2 cellular contexts compared by ENCODE assay signal in the genomic region with DNA sequence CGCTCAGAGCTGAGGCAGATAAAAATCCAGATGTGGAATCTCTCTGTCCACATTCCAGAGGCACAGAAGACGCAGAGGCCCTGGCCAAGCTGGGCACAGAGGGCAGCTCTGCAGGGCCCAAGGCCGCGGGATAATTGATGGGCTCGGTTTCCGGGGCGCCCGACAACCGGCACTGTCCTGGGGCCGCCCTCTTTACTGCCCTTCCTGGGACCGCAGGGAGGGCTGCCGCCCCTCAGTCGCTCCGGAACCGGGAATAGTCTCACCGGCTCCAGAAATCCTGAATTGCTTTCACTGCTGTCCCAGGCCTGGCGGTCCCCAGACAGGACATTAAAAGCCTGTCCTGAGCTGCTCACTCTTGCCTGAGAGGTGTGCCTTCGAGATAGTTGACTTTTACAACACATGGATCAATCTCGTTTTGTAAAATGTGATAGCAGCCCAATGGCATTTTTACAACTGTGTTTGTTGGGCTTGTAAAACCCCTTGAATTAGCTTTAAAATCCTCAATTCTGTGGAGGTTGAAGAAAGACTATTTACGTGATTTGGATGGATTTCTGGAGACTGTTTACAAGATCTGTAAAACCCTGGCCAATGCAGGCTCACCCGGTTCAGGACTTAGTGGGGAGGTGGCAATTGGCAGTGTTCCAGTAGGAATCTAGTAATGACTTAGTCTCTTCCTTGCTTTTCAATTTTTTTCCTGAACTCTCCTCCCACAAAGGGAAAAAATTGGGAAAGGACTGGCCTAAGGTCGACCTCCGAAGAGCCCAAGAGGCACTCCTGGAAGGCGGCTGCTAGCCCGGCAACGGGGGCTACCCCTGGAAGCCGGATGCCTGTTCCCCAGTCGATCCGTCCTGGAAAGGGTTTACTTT.
TF ChIP-seq lines count a peak whose summit lies in the region.

No MANE protein-coding gene starts in this region.

TF ChIP-seq in A549, 52 proteins besides CTCF, POLR2A, EP300 and RAD21 (continued from another document):
- TF ChIP-seq MAZ (IDR thresholded peaks at IDR 0.05; ENCODE audit: borderline replicate concordance, low read depth, low read length) = no peak
- no peak for TF ChIP-seq NPAS2 (CRISPR knock-in tag; IDR thresholded peaks at IDR 0.05; ENCODE audit: borderline replicate concordance)
- TF ChIP-seq CBX8 (IDR thresholded peaks at IDR 0.05) = no peak
- no peak for TF ChIP-seq TFCP2L1 (CRISPR knock-in tag; IDR thresholded peaks at IDR 0.05)
- no peak for TF ChIP-seq HOXB5 (CRISPR knock-in tag; IDR thresholded peaks at IDR 0.05)
- TF ChIP-seq, protein P1, sequence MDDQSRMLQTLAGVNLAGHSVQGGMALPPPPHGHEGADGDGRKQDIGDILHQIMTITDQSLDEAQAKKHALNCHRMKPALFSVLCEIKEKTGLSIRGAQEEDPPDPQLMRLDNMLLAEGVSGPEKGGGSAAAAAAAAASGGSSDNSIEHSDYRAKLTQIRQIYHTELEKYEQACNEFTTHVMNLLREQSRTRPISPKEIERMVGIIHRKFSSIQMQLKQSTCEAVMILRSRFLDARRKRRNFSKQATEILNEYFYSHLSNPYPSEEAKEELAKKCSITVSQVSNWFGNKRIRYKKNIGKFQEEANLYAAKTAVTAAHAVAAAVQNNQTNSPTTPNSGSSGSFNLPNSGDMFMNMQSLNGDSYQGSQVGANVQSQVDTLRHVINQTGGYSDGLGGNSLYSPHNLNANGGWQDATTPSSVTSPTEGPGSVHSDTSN (IDR thresholded peaks at IDR 0.05) = no peak
- TF ChIP-seq HDAC2 (IDR thresholded peaks at IDR 0.05) = no peak
- no peak for TF ChIP-seq ZC3H11A (IDR thresholded peaks at IDR 0.05)
- no peak for TF ChIP-seq JUNB (IDR thresholded peaks at IDR 0.05)
- TF ChIP-seq, protein P2, sequence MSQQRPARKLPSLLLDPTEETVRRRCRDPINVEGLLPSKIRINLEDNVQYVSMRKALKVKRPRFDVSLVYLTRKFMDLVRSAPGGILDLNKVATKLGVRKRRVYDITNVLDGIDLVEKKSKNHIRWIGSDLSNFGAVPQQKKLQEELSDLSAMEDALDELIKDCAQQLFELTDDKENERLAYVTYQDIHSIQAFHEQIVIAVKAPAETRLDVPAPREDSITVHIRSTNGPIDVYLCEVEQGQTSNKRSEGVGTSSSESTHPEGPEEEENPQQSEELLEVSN (IDR thresholded peaks at IDR 0.05; ENCODE audit: borderline replicate concordance, low read depth) = no peak
- TF ChIP-seq, protein P3, sequence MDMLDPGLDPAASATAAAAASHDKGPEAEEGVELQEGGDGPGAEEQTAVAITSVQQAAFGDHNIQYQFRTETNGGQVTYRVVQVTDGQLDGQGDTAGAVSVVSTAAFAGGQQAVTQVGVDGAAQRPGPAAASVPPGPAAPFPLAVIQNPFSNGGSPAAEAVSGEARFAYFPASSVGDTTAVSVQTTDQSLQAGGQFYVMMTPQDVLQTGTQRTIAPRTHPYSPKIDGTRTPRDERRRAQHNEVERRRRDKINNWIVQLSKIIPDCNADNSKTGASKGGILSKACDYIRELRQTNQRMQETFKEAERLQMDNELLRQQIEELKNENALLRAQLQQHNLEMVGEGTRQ (IDR thresholded peaks at IDR 0.05) = no peak
- TF ChIP-seq, protein P4, sequence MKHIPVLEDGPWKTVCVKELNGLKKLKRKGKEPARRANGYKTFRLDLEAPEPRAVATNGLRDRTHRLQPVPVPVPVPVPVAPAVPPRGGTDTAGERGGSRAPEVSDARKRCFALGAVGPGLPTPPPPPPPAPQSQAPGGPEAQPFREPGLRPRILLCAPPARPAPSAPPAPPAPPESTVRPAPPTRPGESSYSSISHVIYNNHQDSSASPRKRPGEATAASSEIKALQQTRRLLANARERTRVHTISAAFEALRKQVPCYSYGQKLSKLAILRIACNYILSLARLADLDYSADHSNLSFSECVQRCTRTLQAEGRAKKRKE (CRISPR knock-in tag; IDR thresholded peaks at IDR 0.05; ENCODE audit: low read depth) = no peak
- TF ChIP-seq, protein P5, sequence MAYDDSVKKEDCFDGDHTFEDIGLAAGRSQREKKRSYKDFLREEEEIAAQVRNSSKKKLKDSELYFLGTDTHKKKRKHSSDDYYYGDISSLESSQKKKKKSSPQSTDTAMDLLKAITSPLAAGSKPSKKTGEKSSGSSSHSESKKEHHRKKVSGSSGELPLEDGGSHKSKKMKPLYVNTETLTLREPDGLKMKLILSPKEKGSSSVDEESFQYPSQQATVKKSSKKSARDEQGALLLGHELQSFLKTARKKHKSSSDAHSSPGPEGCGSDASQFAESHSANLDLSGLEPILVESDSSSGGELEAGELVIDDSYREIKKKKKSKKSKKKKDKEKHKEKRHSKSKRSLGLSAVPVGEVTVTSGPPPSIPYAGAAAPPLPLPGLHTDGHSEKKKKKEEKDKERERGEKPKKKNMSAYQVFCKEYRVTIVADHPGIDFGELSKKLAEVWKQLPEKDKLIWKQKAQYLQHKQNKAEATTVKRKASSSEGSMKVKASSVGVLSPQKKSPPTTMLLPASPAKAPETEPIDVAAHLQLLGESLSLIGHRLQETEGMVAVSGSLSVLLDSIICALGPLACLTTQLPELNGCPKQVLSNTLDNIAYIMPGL (CRISPR knock-in tag; IDR thresholded peaks at IDR 0.05; ENCODE audit: borderline replicate concordance) = no peak
- TF ChIP-seq NR3C1 (IDR thresholded peaks at IDR 0.05) = no peak
- TF ChIP-seq SMC3 (IDR thresholded peaks at IDR 0.05) = no peak
- TF ChIP-seq, protein P6, sequence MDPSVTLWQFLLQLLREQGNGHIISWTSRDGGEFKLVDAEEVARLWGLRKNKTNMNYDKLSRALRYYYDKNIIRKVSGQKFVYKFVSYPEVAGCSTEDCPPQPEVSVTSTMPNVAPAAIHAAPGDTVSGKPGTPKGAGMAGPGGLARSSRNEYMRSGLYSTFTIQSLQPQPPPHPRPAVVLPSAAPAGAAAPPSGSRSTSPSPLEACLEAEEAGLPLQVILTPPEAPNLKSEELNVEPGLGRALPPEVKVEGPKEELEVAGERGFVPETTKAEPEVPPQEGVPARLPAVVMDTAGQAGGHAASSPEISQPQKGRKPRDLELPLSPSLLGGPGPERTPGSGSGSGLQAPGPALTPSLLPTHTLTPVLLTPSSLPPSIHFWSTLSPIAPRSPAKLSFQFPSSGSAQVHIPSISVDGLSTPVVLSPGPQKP (IDR thresholded peaks at IDR 0.05; ENCODE audit: low read depth, low read length) = no peak
- no peak for TF ChIP-seq SREBF2 (IDR thresholded peaks at IDR 0.05)
TF ChIP-seq in A549: peak in this region for 0.

TF ChIP-seq in GM23338, 12 proteins besides CTCF, POLR2A, EP300 and RAD21 (continued from another document):
- TF ChIP-seq, protein P7, sequence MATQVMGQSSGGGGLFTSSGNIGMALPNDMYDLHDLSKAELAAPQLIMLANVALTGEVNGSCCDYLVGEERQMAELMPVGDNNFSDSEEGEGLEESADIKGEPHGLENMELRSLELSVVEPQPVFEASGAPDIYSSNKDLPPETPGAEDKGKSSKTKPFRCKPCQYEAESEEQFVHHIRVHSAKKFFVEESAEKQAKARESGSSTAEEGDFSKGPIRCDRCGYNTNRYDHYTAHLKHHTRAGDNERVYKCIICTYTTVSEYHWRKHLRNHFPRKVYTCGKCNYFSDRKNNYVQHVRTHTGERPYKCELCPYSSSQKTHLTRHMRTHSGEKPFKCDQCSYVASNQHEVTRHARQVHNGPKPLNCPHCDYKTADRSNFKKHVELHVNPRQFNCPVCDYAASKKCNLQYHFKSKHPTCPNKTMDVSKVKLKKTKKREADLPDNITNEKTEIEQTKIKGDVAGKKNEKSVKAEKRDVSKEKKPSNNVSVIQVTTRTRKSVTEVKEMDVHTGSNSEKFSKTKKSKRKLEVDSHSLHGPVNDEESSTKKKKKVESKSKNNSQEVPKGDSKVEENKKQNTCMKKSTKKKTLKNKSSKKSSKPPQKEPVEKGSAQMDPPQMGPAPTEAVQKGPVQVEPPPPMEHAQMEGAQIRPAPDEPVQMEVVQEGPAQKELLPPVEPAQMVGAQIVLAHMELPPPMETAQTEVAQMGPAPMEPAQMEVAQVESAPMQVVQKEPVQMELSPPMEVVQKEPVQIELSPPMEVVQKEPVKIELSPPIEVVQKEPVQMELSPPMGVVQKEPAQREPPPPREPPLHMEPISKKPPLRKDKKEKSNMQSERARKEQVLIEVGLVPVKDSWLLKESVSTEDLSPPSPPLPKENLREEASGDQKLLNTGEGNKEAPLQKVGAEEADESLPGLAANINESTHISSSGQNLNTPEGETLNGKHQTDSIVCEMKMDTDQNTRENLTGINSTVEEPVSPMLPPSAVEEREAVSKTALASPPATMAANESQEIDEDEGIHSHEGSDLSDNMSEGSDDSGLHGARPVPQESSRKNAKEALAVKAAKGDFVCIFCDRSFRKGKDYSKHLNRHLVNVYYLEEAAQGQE (IDR thresholded peaks at IDR 0.05; ENCODE audit: unreplicated experiment) = no peak
- TF ChIP-seq EZH2phosphoT487 (IDR thresholded peaks at IDR 0.05; ENCODE audit: unreplicated experiment) = peak; percentile 60
